ENCODE assay signal across 8 cellular contexts in the genomic region with DNA sequence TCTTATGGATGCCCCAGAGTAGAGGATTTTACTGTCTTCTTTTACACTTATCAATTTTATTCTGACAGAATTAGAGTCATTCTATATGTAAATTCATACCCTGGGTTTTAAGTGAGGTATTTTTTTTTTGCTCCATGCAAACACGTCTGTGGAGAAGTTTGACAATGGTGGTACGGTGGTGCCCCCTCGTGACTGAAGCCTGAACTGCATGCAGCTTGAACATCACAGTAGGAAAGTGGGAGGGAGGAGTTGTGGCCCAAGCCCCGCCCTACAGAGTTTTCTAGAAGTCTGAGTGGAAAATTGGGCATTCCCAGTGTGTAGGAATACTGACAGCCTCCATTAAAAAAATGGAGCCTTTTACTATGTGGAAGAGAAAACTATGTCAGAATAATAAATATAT.
DNase-seq lines count a peak whose midpoint lies in the region; ATAC-seq and TF ChIP-seq lines count a peak whose summit lies in the region.

No MANE protein-coding gene starts in this region.

- H3K27me3 ChIP-seq in DND-41 (ENCODE audit: insufficient read depth, low read length, poor library complexity) (no peaks in the 10 kb centered on the region), IMR-90 (ENCODE audit: control insufficient read depth, insufficient read depth, low read length) (no peaks in the 10 kb centered on the region)

- TF ChIP-seq RAD21 in IMR-90 (IDR thresholded peaks at IDR 0.05; ENCODE audit: low read length): peak; percentile 83

- H3K9me3 ChIP-seq in DND-41 (ENCODE audit: insufficient read depth, low read length, severe bottlenecking) (no peaks in the 10 kb centered on the region), IMR-90 (ENCODE audit: control insufficient read depth, insufficient read depth, low read length) (no peaks in the 10 kb centered on the region), OCI-LY7 (ENCODE audit: low read length) (no peaks in the 10 kb centered on the region)

- intact Hi-C loops in IMR-90 (cut with micrococcal nuclease) (loop anchor here (1.0 to 10.0 kb wide), 3 partner anchors 264 to 734 kb away; a partner anchor contains a TSS), OCI-LY7 (cut with micrococcal nuclease; ENCODE audit: unreplicated experiment) (loop anchor here (10.0 kb wide), 1 partner anchor 219 kb away; no protein-coding TSS in a partner anchor)

- no peaks in the 10 kb centered on the region for H3K4me1 Mint-ChIP-seq in neural crest cell
- no peaks in the 10 kb centered on the region for H3K4me1 Mint-ChIP-seq in stimulated activated naive CD8-positive, alpha-beta T cell treated with anti-CD3 and anti-CD28 coated beads, Interleukin-15, amount 100 ng/mL, for 72 hours

- no peak overlapping the region for H2AK5ac ChIP-seq in IMR-90 (ENCODE audit: low read depth, low read length)

- H3K27ac Mint-ChIP-seq in neural crest cell (ENCODE audit: unreplicated experiment): no peak overlapping the region
- no peak overlapping the region for H3K27ac Mint-ChIP-seq in stimulated activated naive CD8-positive, alpha-beta T cell treated with anti-CD3 and anti-CD28 coated beads, Interleukin-15, amount 100 ng/mL, for 72 hours

- ATAC-seq in DND-41 (ENCODE audit: insufficient read depth, low read depth) (peak; percentile 87), GM21576 (IDR thresholded peaks at IDR 0.05; ENCODE audit: unreplicated experiment) (peak; percentile 97), IMR-90 (ENCODE audit: low read depth) (peak; percentile 100)
- peak; percentile 68 for ATAC-seq in stimulated activated naive CD8-positive, alpha-beta T cell treated with anti-CD3 and anti-CD28 coated beads, Interleukin-15, amount 100 ng/mL, for 72 hours

- no peak overlapping the region for H4K91ac ChIP-seq in IMR-90 (ENCODE audit: insufficient read depth, low read depth, low read length)

- no peaks in the 10 kb centered on the region for H3K79me1 ChIP-seq in IMR-90 (ENCODE audit: low read depth in 1 of 2, low read length in 2 of 2)

- H2AK9ac ChIP-seq in IMR-90 (replicated peaks; ENCODE audit: low read depth, low read length, poor library complexity): no peak overlapping the region

- H3K36me3 ChIP-seq in DND-41 (ENCODE audit: insufficient read depth, low read length): no peaks in the 10 kb centered on the region; the same call in 1 of the 2 replicates
- H3K36me3 ChIP-seq in IMR-90 (ENCODE audit: control insufficient read depth, insufficient read depth, low read length): peaks cover 2% of the 10 kb centered on the region; the same call in 1 of the 2 replicates
- H3K36me3 ChIP-seq in OCI-LY7 (ENCODE audit: insufficient read depth, low read length): no peaks in the 10 kb centered on the region

- no peaks in the 10 kb centered on the region for H3K9me1 ChIP-seq in IMR-90 (ENCODE audit: insufficient read depth, low read length)

- no peak overlapping the region for H4K5ac ChIP-seq in IMR-90 (ENCODE audit: low read depth, low read length)

- H3K23ac ChIP-seq in IMR-90 (ENCODE audit: low read depth, low read length): no peak overlapping the region

- dilution Hi-C loops in IMR-90 (cut with HindIII; ENCODE audit: low sequenced_read_pairs, unreplicated experiment): no loop called here

- H3K9ac ChIP-seq in DND-41 (ENCODE audit: low read depth, low read length) (no peak overlapping the region), IMR-90 (ENCODE audit: low read depth, low read length) (no peak overlapping the region)

- H4K20me1 ChIP-seq in DND-41 (ENCODE audit: insufficient read depth, low read length) (no peaks in the 10 kb centered on the region), IMR-90 (ENCODE audit: insufficient read depth, low read length) (no peaks in the 10 kb centered on the region), OCI-LY7 (ENCODE audit: insufficient read depth, low read length) (no peaks in the 10 kb centered on the region)

- TF ChIP-seq CTCF in DND-41 (IDR thresholded peaks at IDR 0.05; ENCODE audit: borderline replicate concordance, extremely low read depth, low read length, poor library complexity, severe bottlenecking) (peak; percentile 86), IMR-90 (conservative IDR thresholded peaks at IDR 0.05; ENCODE audit: low read depth, low read length) (peak; percentile 85), OCI-LY7 (conservative IDR thresholded peaks at IDR 0.05; ENCODE audit: low read length) (peak; percentile 84), neural crest cell (conservative IDR thresholded peaks at IDR 0.05) (peak; percentile 77)

- DNase-seq in DND-41 (peak; percentile 79), IMR-90 (peak; percentile 74), OCI-LY7 (ENCODE audit: low spot score) (peak; percentile 56), activated T-cell treated with anti-CD3 and anti-CD28 coated beads for 4 hours (peak; percentile 74), fibroblast of gingiva (ENCODE audit: low read depth) (peak; percentile 63), neural crest cell (ENCODE audit: low read depth, low spot score) (peak; percentile 74)
- DNase-seq in stimulated activated naive CD8-positive, alpha-beta T cell treated with anti-CD3 and anti-CD28 coated beads, Interleukin-15, amount 100 ng/mL, for 72 hours: peak; percentile 64 to 70

- H3K4ac ChIP-seq in IMR-90 (ENCODE audit: low read depth, low read length): no peak overlapping the region

- POLR2A ChIA-PET in IMR-90 (lab: Charles Lee; ENCODE audit: unreplicated experiment): no interaction called here
- POLR2A ChIA-PET in OCI-LY7 (lab: Charles Lee): no interaction called here

- no peak overlapping the region for H3K14ac ChIP-seq in IMR-90 (replicated peaks; ENCODE audit: low read depth, low read length)

- no peaks in the 10 kb centered on the region for H3K4me1 ChIP-seq in DND-41 (ENCODE audit: insufficient read depth, low read length)
- H3K4me1 ChIP-seq in IMR-90 (ENCODE audit: control insufficient read depth, insufficient read depth, low read length): no peaks in the 10 kb centered on the region
- H3K4me1 ChIP-seq in OCI-LY7 (ENCODE audit: insufficient read depth, low read length, poor library complexity, severe bottlenecking): no peaks in the 10 kb centered on the region

- H3K36me3 Mint-ChIP-seq in neural crest cell (ENCODE audit: low read depth): peaks cover 10% of the 10 kb centered on the region

- BruUV-seq in IMR-90 (replicated peaks; lab: Mats Ljungman, UMichigan) (no TSS peak), OCI-LY7 (replicated peaks; lab: Mats Ljungman, UMichigan) (no TSS peak)

- CTCF ChIA-PET in IMR-90 (lab: Yijun Ruan, JAX) (interaction anchor here (0.8 kb wide), 1 partner anchor 347 kb away, joined by 3 read pairs; a partner anchor contains a TSS), OCI-LY7 (lab: Charles Lee; ENCODE audit: unreplicated experiment) (no interaction called here)

- H2BK5ac ChIP-seq in IMR-90 (ENCODE audit: low read depth, low read length, poor library complexity, severe bottlenecking): no peak overlapping the region

- H3K9me2 ChIP-seq in OCI-LY7 (ENCODE audit: insufficient read depth, low read length): no peaks in the 10 kb centered on the region

- no peaks in the 10 kb centered on the region for H3K27me3 Mint-ChIP-seq in neural crest cell (ENCODE audit: low read depth)
- H3K27me3 Mint-ChIP-seq in stimulated activated naive CD8-positive, alpha-beta T cell treated with anti-CD3 and anti-CD28 coated beads, Interleukin-15, amount 100 ng/mL, for 72 hours: no peaks in the 10 kb centered on the region

- H2BK20ac ChIP-seq in IMR-90 (ENCODE audit: low read depth, low read length): no peak overlapping the region

- peaks cover 2% of the 10 kb centered on the region for H3K9me3 Mint-ChIP-seq in neural crest cell
- no peaks in the 10 kb centered on the region for H3K9me3 Mint-ChIP-seq in stimulated activated naive CD8-positive, alpha-beta T cell treated with anti-CD3 and anti-CD28 coated beads, Interleukin-15, amount 100 ng/mL, for 72 hours

- H2BK120ac ChIP-seq in IMR-90 (ENCODE audit: low read depth, low read length): no peak overlapping the region

- H2BK15ac ChIP-seq in IMR-90 (ENCODE audit: low read depth, low read length): no peak overlapping the region

- TF ChIP-seq POLR2A in IMR-90 (IDR thresholded peaks at IDR 0.05; ENCODE audit: low read depth, low read length): no peak

- H4K8ac ChIP-seq in IMR-90 (ENCODE audit: low read depth in 2 of 2, low read length in 2 of 2): no peak overlapping the region

- in situ Hi-C loops in IMR-90 (cut with MboI; ENCODE audit: low sequenced_read_pairs): no loop called here

- H3K56ac ChIP-seq in IMR-90 (ENCODE audit: extremely low read depth, insufficient read depth, low read length): no peak overlapping the region

- no peak overlapping the region for H3K18ac ChIP-seq in IMR-90 (ENCODE audit: low read depth, low read length)

- no CpG with 5 or more reads among the region's 4 CpGs for WGBS in IMR-90 (ENCODE audit: extremely low coverage in 2 of 2, insufficient read length in 1 of 2), 2 experiments

- H3K4me2 ChIP-seq in DND-41 (ENCODE audit: insufficient read depth, low read length): no peak overlapping the region
- no peak overlapping the region for H3K4me2 ChIP-seq in IMR-90 (ENCODE audit: low read depth, low read length)
- no peak overlapping the region for H3K4me2 ChIP-seq in OCI-LY7 (ENCODE audit: low read length)

- H2AFZ ChIP-seq in DND-41 (ENCODE audit: low read depth, low read length): no peak overlapping the region
- no peak overlapping the region for H2AFZ ChIP-seq in IMR-90 (replicated peaks; ENCODE audit: low read length, poor library complexity)
- no peak overlapping the region for H2AFZ ChIP-seq in OCI-LY7 (ENCODE audit: low read length)

- no peaks in the 10 kb centered on the region for H3K79me2 ChIP-seq in DND-41 (ENCODE audit: insufficient read depth, low read length)
- no peaks in the 10 kb centered on the region for H3K79me2 ChIP-seq in OCI-LY7 (ENCODE audit: insufficient read depth, low read depth, low read length)

- H3K27ac ChIP-seq in DND-41 (ENCODE audit: low read length) (no peak overlapping the region), IMR-90 (ENCODE audit: insufficient read depth, low read length) (no peak overlapping the region), OCI-LY7 (ENCODE audit: low read depth, low read length, poor library complexity, severe bottlenecking) (no peak overlapping the region)

- H3K4me3 ChIP-seq in DND-41 (ENCODE audit: low read depth in 1 of 2, low read length in 2 of 2) (no peak overlapping the region), IMR-90 (ENCODE audit: insufficient read depth, low read depth, low read length) (no peak overlapping the region), OCI-LY7 (ENCODE audit: low read depth, low read length, poor library complexity, severe bottlenecking) (no peak overlapping the region)

- no peak overlapping the region for H3K4me3 Mint-ChIP-seq in neural crest cell
- H3K4me3 Mint-ChIP-seq in stimulated activated naive CD8-positive, alpha-beta T cell treated with anti-CD3 and anti-CD28 coated beads, Interleukin-15, amount 100 ng/mL, for 72 hours: no peak overlapping the region

TF ChIP-seq in IMR-90, 13 proteins besides CTCF, POLR2A, EP300 and RAD21:
- peak; percentile 64 for TF ChIP-seq SMC3 (IDR thresholded peaks at IDR 0.05; ENCODE audit: low read depth, low read length)
- no peak for TF ChIP-seq CHD1 (IDR thresholded peaks at IDR 0.05; ENCODE audit: low read depth, low read length)
